ENCODE assay signal across 20 cellular contexts in the genomic region with DNA sequence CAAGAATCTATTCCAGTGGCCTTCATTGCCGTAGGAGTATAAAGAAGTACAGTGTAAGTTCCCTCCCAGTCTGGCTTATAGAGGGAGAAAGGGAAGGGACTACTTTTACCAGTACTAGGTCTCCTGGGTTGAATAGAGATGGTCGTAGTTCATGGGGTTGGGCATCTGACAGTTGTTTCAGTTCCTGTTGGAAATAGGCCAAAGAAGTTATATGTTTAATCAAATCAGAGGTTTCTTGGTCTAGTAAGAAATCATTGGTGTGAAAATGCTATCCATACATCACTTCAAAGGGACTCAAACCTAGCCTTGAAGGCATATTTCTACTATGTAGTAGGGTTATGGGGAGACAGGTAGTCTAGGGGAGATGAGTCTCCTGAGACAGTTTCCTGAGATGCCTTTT. TPM values are rescaled to one million over a fixed set of nuclear protein-coding genes. Genes with fewer than 3 reads are reported as not detected.
DNase-seq lines count a peak whose midpoint lies in the region; ATAC-seq and TF ChIP-seq lines count a peak whose summit lies in the region.
"Had no signal": no experiment of that assay in that cellular context is flagged by ENCODE, and none has a peak within 500 bp of the region (broad histone marks: within the 10 kb centered on the region; RNA-seq: fewer than 3 reads in every experiment).

No MANE protein-coding gene starts in this region.

- H3K27ac ChIP-seq in OCI-LY7 (ENCODE audit: low read depth, low read length, poor library complexity, severe bottlenecking): peak overlapping the region; percentile 82
- H3K27ac ChIP-seq: heart left ventricle, parathyroid adenoma had no signal

- H3K9me3 ChIP-seq in OCI-LY7 (ENCODE audit: low read length): peaks cover 34% of the 10 kb centered on the region; the same call in 1 of the 2 replicates

- BruUV-seq in OCI-LY7 (replicated peaks; lab: Mats Ljungman, UMichigan): no TSS peak

- H3K27ac Mint-ChIP-seq in type B pancreatic cell: no peak overlapping the region
- H3K27ac Mint-ChIP-seq: CD8-positive, alpha-beta memory T cell; effector memory CD8-positive, alpha-beta T cell had no signal

- peak; percentile 17 for DNase-seq in GM12865 (ENCODE audit: low read depth)
- DNase-seq in OCI-LY7 (ENCODE audit: low spot score): peak; percentile 86
- DNase-seq in activated T-cell treated with anti-CD3 and anti-CD28 coated beads for 4 hours: no peak
- no peak for DNase-seq in type B pancreatic cell (ENCODE audit: extremely low spot score, unreplicated experiment)
- DNase-seq in NCI-H748 treated with DMSO at 0.1 percent for 48 hours (lab: John Stamatoyannopoulos, UW): no peak
- DNase-seq in NCI-H2196 (lab: John Stamatoyannopoulos, UW; ENCODE audit: unreplicated experiment): no peak
- DNase-seq: ACHN; activated CD8-positive, alpha-beta memory T cell treated with anti-CD3 and anti-CD28 coated beads, Interleukin-2, amount 50 U/mL, for 4 hours; activated gamma-delta T cell treated with Interleukin-2 at 50 U/mL for 16 hours; CD8-positive, alpha-beta memory T cell; cerebellar nuclear complex; DND-41; effector memory CD8-positive, alpha-beta T cell; NCI-H1694; T1000 had no signal

- no peaks in the 10 kb centered on the region for H3K9me3 Mint-ChIP-seq in type B pancreatic cell

- H3K36me3 Mint-ChIP-seq in type B pancreatic cell: no peaks in the 10 kb centered on the region

- H2AFZ ChIP-seq in OCI-LY7 (ENCODE audit: low read length): peak overlapping the region; percentile 49
- H2AFZ ChIP-seq: parathyroid adenoma had no signal

- H3K27me3 Mint-ChIP-seq in type B pancreatic cell: no peaks in the 10 kb centered on the region
- H3K27me3 Mint-ChIP-seq: effector memory CD8-positive, alpha-beta T cell had no signal

- H3K9me2 ChIP-seq in OCI-LY7 (ENCODE audit: insufficient read depth, low read length): no peaks in the 10 kb centered on the region

- no peaks in the 10 kb centered on the region for H3K79me2 ChIP-seq in OCI-LY7 (ENCODE audit: insufficient read depth, low read depth, low read length)
- H3K79me2 ChIP-seq: parathyroid adenoma had no signal

- no peaks in the 10 kb centered on the region for H3K4me1 Mint-ChIP-seq in type B pancreatic cell (ENCODE audit: unreplicated experiment)
- H3K4me1 Mint-ChIP-seq: CD8-positive, alpha-beta memory T cell had no signal

- CTCF ChIA-PET in OCI-LY7 (lab: Charles Lee; ENCODE audit: unreplicated experiment): interaction anchor here (1.5 kb wide), 1 partner anchor 21 kb away, joined by 3 read pairs; no protein-coding TSS in a partner anchor

- H4K20me1 ChIP-seq in OCI-LY7 (ENCODE audit: insufficient read depth, low read length): no peaks in the 10 kb centered on the region

- peaks cover 33% of the 10 kb centered on the region for H3K4me1 ChIP-seq in OCI-LY7 (ENCODE audit: insufficient read depth, low read length, poor library complexity, severe bottlenecking)
- H3K4me1 ChIP-seq: heart left ventricle, parathyroid adenoma had no signal

- TF ChIP-seq CTCF in GM12865 (IDR thresholded peaks at IDR 0.05; ENCODE audit: insufficient read depth, low read depth, low read length, missing control alignments) (no peak), OCI-LY7 (conservative IDR thresholded peaks at IDR 0.05; ENCODE audit: low read length) (no peak), type B pancreatic cell (conservative IDR thresholded peaks at IDR 0.05) (no peak)

- H3K4me3 Mint-ChIP-seq in type B pancreatic cell: no peak overlapping the region
- H3K4me3 Mint-ChIP-seq: CD8-positive, alpha-beta memory T cell; effector memory CD8-positive, alpha-beta T cell had no signal

- ATAC-seq in GM19463 (IDR thresholded peaks at IDR 0.05; ENCODE audit: unreplicated experiment) (peak; percentile 51), HG02798 (IDR thresholded peaks at IDR 0.05; ENCODE audit: poor library complexity, unreplicated experiment) (peak; percentile 55)
- ATAC-seq: effector memory CD8-positive, alpha-beta T cell; heart left ventricle had no signal

- POLR2A ChIA-PET in OCI-LY7 (lab: Charles Lee): interaction anchor here (0.6 kb wide), 1 partner anchor 51 kb away, joined by 3 read pairs; no protein-coding TSS in a partner anchor

- peaks cover 33% of the 10 kb centered on the region for H3K36me3 ChIP-seq in OCI-LY7 (ENCODE audit: insufficient read depth, low read length)
- H3K36me3 ChIP-seq: heart left ventricle had no signal

- intact Hi-C loops in OCI-LY7 (cut with micrococcal nuclease; ENCODE audit: unreplicated experiment): no loop called here

- H3K4me2 ChIP-seq in OCI-LY7 (ENCODE audit: low read length): peak overlapping the region; percentile 56

- H3K4me3 ChIP-seq in GM12865 (ENCODE audit: low read depth, low read length) (no peak overlapping the region), OCI-LY7 (ENCODE audit: low read depth, low read length, poor library complexity, severe bottlenecking) (peak overlapping the region; percentile 7)
- H3K4me3 ChIP-seq: heart left ventricle, lung had no signal

RNA-seq across cellular contexts. Expression of gene MAN1A1, which starts 45.6 kb away (rescaled TPM):
- 72.4 and 74.2 TPM in 2 replicates for total RNA-seq in OCI-LY7 (2014; rRNA removed; shearing (Covaris generic))
- total RNA-seq in OCI-LY7 (2022): 74.3 and 78.9 TPM in 2 replicates
- 52.2 and 74.2 TPM in 2 replicates for total RNA-seq in type B pancreatic cell (ENCODE audit: low replicate concordance)

Comparison
In these comparisons a context has a peak if more than half of its experiments do, and no peak if none do; other contexts are left out.
1. DNase-seq: peak in GM12865 (single experiment) and OCI-LY7 (single experiment); none in activated T-cell treated with anti-CD3 and anti-CD28 coated beads for 4 hours (single experiment), type B pancreatic cell (single experiment), NCI-H748 treated with DMSO at 0.1 percent for 48 hours (single experiment) and NCI-H2196 (single experiment).